In the genomic region with DNA sequence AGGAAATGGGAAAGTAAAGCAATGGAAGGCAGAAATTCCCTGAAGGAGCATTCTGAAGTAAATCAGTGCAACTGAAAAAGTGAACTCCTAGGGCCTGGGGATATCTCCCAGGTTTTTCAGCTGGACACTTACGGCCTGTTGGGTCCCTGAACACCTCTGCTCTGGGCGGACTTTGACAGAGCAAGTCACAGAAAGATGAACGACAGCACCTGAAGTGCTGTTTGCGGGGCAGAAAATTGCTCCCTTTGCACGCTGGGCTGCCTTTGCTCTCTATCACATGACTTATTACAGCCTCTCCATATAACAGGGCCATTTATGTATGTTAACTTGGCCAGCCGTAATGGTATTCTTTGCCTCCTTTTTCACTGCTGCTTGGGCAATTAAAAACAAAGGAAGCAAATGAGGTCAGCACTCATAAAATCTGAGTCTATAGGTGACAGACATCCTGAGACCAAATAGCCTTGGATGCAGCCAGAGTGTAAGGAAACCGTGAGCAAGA, we compare ENCODE assay signal across 1 cellular context.
TF ChIP-seq lines count a peak whose summit lies in the region.

No MANE protein-coding gene starts in this region.

TF ChIP-seq in H1, 55 proteins besides CTCF, POLR2A, EP300 and RAD21 (continued from another document):
- TF ChIP-seq, protein P1, sequence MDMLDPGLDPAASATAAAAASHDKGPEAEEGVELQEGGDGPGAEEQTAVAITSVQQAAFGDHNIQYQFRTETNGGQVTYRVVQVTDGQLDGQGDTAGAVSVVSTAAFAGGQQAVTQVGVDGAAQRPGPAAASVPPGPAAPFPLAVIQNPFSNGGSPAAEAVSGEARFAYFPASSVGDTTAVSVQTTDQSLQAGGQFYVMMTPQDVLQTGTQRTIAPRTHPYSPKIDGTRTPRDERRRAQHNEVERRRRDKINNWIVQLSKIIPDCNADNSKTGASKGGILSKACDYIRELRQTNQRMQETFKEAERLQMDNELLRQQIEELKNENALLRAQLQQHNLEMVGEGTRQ (IDR thresholded peaks at IDR 0.05; ENCODE audit: low read length), result no peak
- TF ChIP-seq RFX5 (IDR thresholded peaks at IDR 0.05; ENCODE audit: borderline replicate concordance, low read depth, low read length), result no peak
